Comparison of ENCODE assay signal across 9 cellular contexts in genomic region chr5:100890514-100891008, GRCh38. TPM values are rescaled to one million over a fixed set of nuclear protein-coding genes. Genes with fewer than 3 reads are reported as not detected.
DNase-seq lines count a peak whose midpoint lies in the region; ATAC-seq, FAIRE-seq and TF ChIP-seq lines count a peak whose summit lies in the region.
"Had no signal": no experiment of that assay in that cellular context is flagged by ENCODE, and none has a peak within 500 bp of the region (broad histone marks: within the 10 kb centered on the region; RNA-seq: fewer than 3 reads in every experiment).

No MANE protein-coding gene starts in this region.

- H3K9ac ChIP-seq in PC-3 (ENCODE audit: low read length) (peak overlapping the region; percentile 9; the same call in 1 of the 2 replicates), keratinocyte (ENCODE audit: control insufficient read depth, extremely low read depth, insufficient read depth, low read length) (no peak overlapping the region)

- BruUV-seq in PC-3 (replicated peaks; lab: Mats Ljungman, UMichigan): no TSS peak

- CTCF ChIA-PET in PC-3 (lab: Charles Lee): no interaction called here
- CTCF ChIA-PET in RWPE1 (lab: Yijun Ruan, JAX): no interaction called here

- H4K20me1 ChIP-seq in PC-3 (ENCODE audit: low read length): no peaks in the 10 kb centered on the region
- no peaks in the 10 kb centered on the region for H4K20me1 ChIP-seq in keratinocyte (ENCODE audit: control insufficient read depth, extremely low read depth, insufficient read depth, low read length)

- dilution Hi-C loops in keratinocyte (cut with MboI; ENCODE audit: extremely low pct_ligation_motif_present, low sequenced_read_pairs): no loop called here

- H3K27ac ChIP-seq in PC-3 (ENCODE audit: low read length) (0 out of 2 replicates have a peak overlapping the region, but pooled peaks have one; percentile 1), keratinocyte (ENCODE audit: control insufficient read depth, insufficient read depth, low read length) (no peak overlapping the region), RWPE1 (no peak overlapping the region)
- H3K27ac ChIP-seq: SK-N-MC had no signal

- H3K27me3 ChIP-seq in PC-3 (ENCODE audit: low read length): no peaks in the 10 kb centered on the region
- H3K27me3 ChIP-seq in keratinocyte (ENCODE audit: control insufficient read depth, extremely low read depth, insufficient read depth, low read length): no peaks in the 10 kb centered on the region

- H3K4me1 ChIP-seq in PC-3 (ENCODE audit: insufficient read depth, low read length): peaks cover 10% of the 10 kb centered on the region; the same call in 1 of the 2 replicates
- H3K4me1 ChIP-seq in keratinocyte (ENCODE audit: control insufficient read depth, extremely low read depth, insufficient read depth, low read length): no peaks in the 10 kb centered on the region

- intact Hi-C loops in PC-3 (cut with micrococcal nuclease): loop anchor here (1.0 kb wide), 1 partner anchor 11 kb away; no protein-coding TSS in a partner anchor

- H3K9me2 ChIP-seq in PC-3 (replicated peaks; ENCODE audit: low read length): no peaks in the 10 kb centered on the region

- H3K79me2 ChIP-seq in PC-3 (ENCODE audit: low read length): no peaks in the 10 kb centered on the region
- no peaks in the 10 kb centered on the region for H3K79me2 ChIP-seq in keratinocyte (ENCODE audit: control insufficient read depth, insufficient read depth, low read length)

- DNase-seq in PC-3 (peak; percentile 61), keratinocyte (ENCODE audit: low read depth, low spot score) (no peak), RWPE1 (ENCODE audit: low spot score) (no peak), AG08395 (ENCODE audit: low spot score) (no peak), NCI-H1436 treated with DMSO at 0.1 percent for 48 hours (lab: John Stamatoyannopoulos, UW) (no peak)
- DNase-seq in stimulated activated CD4-positive, alpha-beta T cell treated with anti-CD3 and anti-CD28 coated beads, Interleukin-4, amount 100 ng/mL, for 4 hours: no peak

- in situ Hi-C loops in GM18951 (cut with MboI; ENCODE audit: low sequenced_read_pairs, unreplicated experiment): no loop called here

- no peaks in the 10 kb centered on the region for H3K9me3 ChIP-seq in PC-3 (ENCODE audit: low read length)
- H3K9me3 ChIP-seq in keratinocyte (ENCODE audit: control insufficient read depth, low read depth, low read length): no peaks in the 10 kb centered on the region

- H3K4me2 ChIP-seq in PC-3 (ENCODE audit: low read length): peak overlapping the region; percentile 83
- H3K4me2 ChIP-seq in keratinocyte (ENCODE audit: control insufficient read depth, extremely low read depth, insufficient read depth, low read depth, low read length): peak overlapping the region; percentile 53

- TF ChIP-seq CTCF in PC-3 (conservative IDR thresholded peaks at IDR 0.05; ENCODE audit: low read depth, low read length) (no peak), keratinocyte (optimal IDR thresholded peaks at IDR 0.05 in 1 of 3, IDR thresholded peaks at IDR 0.05 in 1 of 3, conservative IDR thresholded peaks at IDR 0.05 in 1 of 3; ENCODE audit: extremely low read depth in 1 of 3, insufficient read depth in 2 of 3, low read length in 3 of 3) (no peak), RWPE1 (conservative IDR thresholded peaks at IDR 0.05; ENCODE audit: low read depth) (no peak)

- H3K9me1 ChIP-seq in keratinocyte (ENCODE audit: control insufficient read depth, extremely low read depth, insufficient read depth, low read length): no peaks in the 10 kb centered on the region

- no peaks in the 10 kb centered on the region for H3F3A ChIP-seq in PC-3 (ENCODE audit: low read length, unreplicated experiment)

- H3K4me3 ChIP-seq in PC-3 (ENCODE audit: low read length): peak overlapping the region; percentile 56
- peak overlapping the region in 1 of 3 experiments; percentile 15 for H3K4me3 ChIP-seq in keratinocyte (ENCODE audit: control insufficient read depth in 2 of 3, extremely low read depth in 1 of 3, insufficient read depth in 2 of 3, low read depth in 1 of 3, low read length in 3 of 3)

- H2AFZ ChIP-seq in PC-3 (ENCODE audit: low read length) (peak overlapping the region; percentile 73), keratinocyte (ENCODE audit: control insufficient read depth, low read length) (peak overlapping the region; percentile 77)

- POLR2A ChIA-PET in PC-3 (lab: Charles Lee; ENCODE audit: unreplicated experiment): no interaction called here
- POLR2A ChIA-PET in RWPE1 (lab: Yijun Ruan, JAX; ENCODE audit: low non-redundant PET): no interaction called here

- H3K36me3 ChIP-seq in PC-3 (ENCODE audit: low read depth, low read length): no peaks in the 10 kb centered on the region
- no peaks in the 10 kb centered on the region for H3K36me3 ChIP-seq in keratinocyte (ENCODE audit: control insufficient read depth in 2 of 2, extremely low read depth in 1 of 2, insufficient read depth in 2 of 2, low read length in 2 of 2)

- FAIRE-seq in keratinocyte (lab: Jason Lieb, UNC): peak; percentile 51

- ATAC-seq in HG02852 (IDR thresholded peaks at IDR 0.05; ENCODE audit: unreplicated experiment) (peak; percentile 77), PC-3 (peak; percentile 89)

- peak; percentile 21 for TF ChIP-seq POLR2A in GM18951 (IDR thresholded peaks at IDR 0.05; ENCODE audit: extremely low read depth, insufficient read depth, insufficient read length)

RNA-seq across cellular contexts. Expression of gene ST8SIA4, which starts 12.5 kb away (rescaled TPM):
- 0.63 and 0.91 TPM in 2 replicates for total RNA-seq in PC-3 (2014; rRNA removed)
- 0.13 to 0.43 TPM (median 0.27 TPM) in 3 replicates for polyA plus RNA-seq in keratinocyte
- 0.21 TPM for polyA plus RNA-seq in keratinocyte (2011; ENCODE audit: low read depth)
- polyA plus RNA-seq in keratinocyte (2011; cell fraction: cytosol; rRNA removed): 0.04 and 0.05 TPM in 2 replicates
- polyA plus RNA-seq in keratinocyte (2011; cell fraction: nucleus; rRNA removed): 0.09 and 0.13 TPM in 2 replicates
- 0.20 and 0.41 TPM in 2 replicates for polyA plus RNA-seq in keratinocyte (2012; ENCODE audit: low replicate concordance)
- polyA minus RNA-seq in keratinocyte: 0.26 to 0.36 TPM (median 0.29 TPM) in 3 replicates
- polyA minus RNA-seq in keratinocyte (2011; cell fraction: cytosol; rRNA and poly(A)+ RNA removed): not detected
- polyA minus RNA-seq in keratinocyte (2011; cell fraction: nucleus; rRNA and poly(A)+ RNA removed): 0.11 and 0.54 TPM in 2 replicates
